18 cellular contexts compared by ENCODE assay signal in the genomic region with DNA sequence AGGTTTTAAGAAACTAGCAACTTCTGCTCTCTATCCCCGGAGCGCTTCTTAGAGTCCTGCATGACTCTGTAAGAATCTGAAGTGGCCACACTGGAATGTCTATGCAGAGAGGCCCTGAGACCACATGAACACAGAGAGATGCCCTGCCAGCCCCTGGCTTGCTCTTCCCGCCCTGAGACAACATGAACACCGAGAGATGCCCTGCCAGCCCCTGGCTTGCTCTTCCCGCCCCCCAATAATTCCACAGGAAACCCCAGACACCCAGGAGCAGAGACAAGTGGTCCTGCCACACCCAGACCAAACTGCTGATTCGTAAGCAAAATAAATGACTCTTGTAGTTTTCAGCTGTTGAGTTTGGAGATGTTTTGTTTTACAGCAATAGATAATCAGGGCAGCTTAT.
"Had no signal": no experiment of that assay in that cellular context is flagged by ENCODE, and none has a peak within 500 bp of the region (broad histone marks: within the 10 kb centered on the region; RNA-seq: fewer than 3 reads in every experiment).

No MANE protein-coding gene starts in this region.

- H3K4me3 Mint-ChIP-seq: activated CD4-positive, alpha-beta memory T cell treated with anti-CD3 and anti-CD28 coated beads, Interleukin-2, amount 10 ng/mL, durations not matched to agents 7 days and 5 days; activated CD4-positive, alpha-beta T cell treated with anti-CD3 and anti-CD28 coated beads for 36 hours; brain; endodermal cell; immature natural killer cell; nephron had no signal

- H3K4me1 Mint-ChIP-seq: immature natural killer cell had no signal

- H3K27ac Mint-ChIP-seq: activated CD4-positive, alpha-beta memory T cell treated with anti-CD3 and anti-CD28 coated beads, Interleukin-2, amount 10 ng/mL, durations not matched to agents 7 days and 5 days; activated CD4-positive, alpha-beta T cell treated with anti-CD3 and anti-CD28 coated beads for 36 hours; brain; endodermal cell; immature natural killer cell had no signal

- H3K27me3 ChIP-seq: adrenal gland, sigmoid colon, thyroid gland had no signal

- H3K36me3 ChIP-seq: adrenal gland, lower lobe of right lung, sigmoid colon, thyroid gland had no signal

- H3K4me1 ChIP-seq: adrenal gland, lower lobe of right lung, sigmoid colon, thyroid gland had no signal

- H3K27ac ChIP-seq: adrenal gland, lower lobe of right lung, sigmoid colon, thyroid gland had no signal

- H3K27me3 Mint-ChIP-seq: activated CD4-positive, alpha-beta memory T cell treated with anti-CD3 and anti-CD28 coated beads, Interleukin-2, amount 10 ng/mL, durations not matched to agents 7 days and 5 days; activated CD4-positive, alpha-beta T cell treated with anti-CD3 and anti-CD28 coated beads for 36 hours; brain; T-cell had no signal

- H3K9me3 ChIP-seq: adrenal gland, lower lobe of right lung, sigmoid colon, thyroid gland had no signal

- H3K9me3 Mint-ChIP-seq: activated CD4-positive, alpha-beta memory T cell treated with anti-CD3 and anti-CD28 coated beads, Interleukin-2, amount 10 ng/mL, durations not matched to agents 7 days and 5 days; endodermal cell; immature natural killer cell; nephron; T-cell had no signal

- ATAC-seq: activated CD4-positive, alpha-beta T cell treated with anti-CD3 and anti-CD28 coated beads for 36 hours; lower lobe of right lung had no signal

- DNase-seq: activated CD4-positive, alpha-beta memory T cell treated with anti-CD3 and anti-CD28 coated beads, Interleukin-2, amount 10 ng/mL, durations not matched to agents 7 days and 5 days; activated CD4-positive, alpha-beta T cell treated with anti-CD3 and anti-CD28 coated beads for 36 hours; activated gamma-delta T cell; activated T-cell treated with anti-CD3 and anti-CD28 coated beads, Interleukin-2, amount 50 U/mL, for 48 hours; adrenal gland; dermis blood vessel endothelial cell; endodermal cell; erythroblast; hippocampal formation; immature natural killer cell; lower lobe of right lung; sigmoid colon; stimulated activated CD4-positive, alpha-beta T cell treated with anti-CD3 and anti-CD28 coated beads, Interleukin-2, amount 100 ng/mL, for 48 hours; T1000 had no signal

- H3K36me3 Mint-ChIP-seq: brain, immature natural killer cell, T-cell had no signal

- H3K4me3 ChIP-seq: adrenal gland, lower lobe of right lung, sigmoid colon, thyroid gland had no signal
